ENCODE assay signal across 13 cellular contexts in the genomic region with DNA sequence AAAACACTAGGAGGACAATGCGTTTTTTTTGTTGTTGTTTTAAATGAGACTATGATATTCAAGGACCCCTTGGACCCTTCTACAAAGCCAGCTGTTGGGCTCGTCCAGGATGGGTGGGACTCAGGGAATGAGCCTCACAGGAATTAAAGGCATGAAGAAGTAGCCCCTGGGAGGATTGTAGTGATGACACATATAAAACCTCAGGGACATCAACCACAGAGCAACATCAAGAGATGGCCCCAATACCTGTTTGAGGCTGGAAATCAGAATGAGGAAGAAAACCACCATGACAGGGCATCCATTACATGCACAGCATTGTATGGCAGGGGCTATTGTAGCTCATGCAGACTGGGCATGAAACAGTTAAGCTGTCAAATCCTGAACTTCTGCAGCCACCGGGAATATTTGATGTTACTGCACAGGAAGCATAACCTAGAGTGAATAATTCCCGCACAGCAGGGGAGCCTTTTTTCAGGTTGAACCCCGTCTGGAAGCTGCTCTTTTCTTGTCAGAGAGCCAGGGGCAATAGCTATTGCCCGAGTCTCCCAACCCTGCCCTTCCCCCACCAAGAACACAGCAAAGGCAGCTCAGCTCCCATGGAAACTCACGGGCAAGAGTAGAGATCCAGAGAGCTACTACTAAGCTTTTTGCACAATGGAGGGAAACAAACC.
DNase-seq lines count a peak whose midpoint lies in the region; FAIRE-seq and TF ChIP-seq lines count a peak whose summit lies in the region.
"Had no signal": no experiment of that assay in that cellular context is flagged by ENCODE, and none has a peak within 500 bp of the region (broad histone marks: within the 10 kb centered on the region; RNA-seq: fewer than 3 reads in every experiment).

No MANE protein-coding gene starts in this region.

- dilution Hi-C loops in endothelial cell of umbilical vein (cut with MboI; ENCODE audit: extremely low pct_ligation_motif_present, low sequenced_read_pairs): no loop called here

- peak; percentile 80 for FAIRE-seq in RCC 7860 (lab: Jason Lieb, UNC)
- FAIRE-seq in endothelial cell of umbilical vein (lab: Jason Lieb, UNC): no peak
- FAIRE-seq: islet of Langerhans had no signal

- no peak overlapping the region for H3K27ac ChIP-seq in endothelial cell of umbilical vein (ENCODE audit: insufficient read depth, low read depth, low read length)
- H3K27ac ChIP-seq: spleen had no signal

- H3K36me3 ChIP-seq in endothelial cell of umbilical vein (ENCODE audit: control insufficient read depth in 2 of 2, extremely low read depth in 1 of 2, insufficient read depth in 2 of 2, low read length in 2 of 2): no peaks in the 10 kb centered on the region
- H3K36me3 ChIP-seq: spleen had no signal

- POLR2A ChIA-PET in endothelial cell of umbilical vein (lab: Charles Lee): no interaction called here

- no TSS peak for BruUV-seq in endothelial cell of umbilical vein (replicated peaks; lab: Mats Ljungman, UMichigan)

- no peak overlapping the region for H2AFZ ChIP-seq in endothelial cell of umbilical vein (ENCODE audit: low read depth, low read length)

- intact Hi-C loops in endothelial cell of umbilical vein (cut with micrococcal nuclease): loop anchor here (10.0 kb wide), 2 partner anchors 268 to 328 kb away; no protein-coding TSS in a partner anchor
- intact Hi-C loops in posterior vena cava (cut with DNase I): no loop called here

- H3K79me2 ChIP-seq in endothelial cell of umbilical vein (ENCODE audit: control insufficient read depth, insufficient read depth, low read length): no peaks in the 10 kb centered on the region

- no peaks in the 10 kb centered on the region for H3K27me3 ChIP-seq in endothelial cell of umbilical vein (ENCODE audit: control insufficient read depth in 2 of 2, insufficient read depth in 2 of 2, low read length in 2 of 2)
- H3K27me3 ChIP-seq: spleen had no signal

- no peak overlapping the region for H3K4me2 ChIP-seq in endothelial cell of umbilical vein (ENCODE audit: insufficient read depth, low read length)

- H4K20me1 ChIP-seq in endothelial cell of umbilical vein (replicated peaks; ENCODE audit: control insufficient read depth, extremely low read depth, insufficient read depth, low read length): no peaks in the 10 kb centered on the region

- H3K9me3 ChIP-seq in endothelial cell of umbilical vein (replicated peaks; ENCODE audit: control insufficient read depth, insufficient read depth, low read length): peaks cover 2% of the 10 kb centered on the region

- CTCF ChIA-PET in endothelial cell of umbilical vein (lab: Charles Lee): interaction anchor here (1.8 kb wide), 1 partner anchor 543 kb away, joined by 8 read pairs; no protein-coding TSS in a partner anchor

- peak in 2 of 3 experiments; percentile 41 to 75 for DNase-seq in NCI-H1417 (lab: John Stamatoyannopoulos, UW)
- no peak for DNase-seq in NCI-H1417 treated with DMSO at 0.1 percent for 48 hours (lab: John Stamatoyannopoulos, UW)
- peak; percentile 86 for DNase-seq in RCC 7860 (ENCODE audit: low spot score)
- DNase-seq in endothelial cell of umbilical vein (ENCODE audit: low read depth, low spot score): peak; percentile 26
- peak; percentile 59 for DNase-seq in retina
- DNase-seq in NCI-H2196 treated with DMSO at 0.1 percent for 48 hours (lab: John Stamatoyannopoulos, UW; ENCODE audit: unreplicated experiment): no peak
- DNase-seq in HK-2 (ENCODE audit: unreplicated experiment): no peak
- DNase-seq in posterior vena cava (ENCODE audit: low spot score): no peak
- DNase-seq: activated T-cell treated with anti-CD3 and anti-CD28 coated beads for 4 hours; NCI-H1105; spleen; stimulated activated naive B cell treated with anti-CD40 and anti-IgM and Interleukin-4, amounts not matched to agents 10 μg/mL and 1 μg/mL and 100 μg/mL, for 72 hours had no signal

- H3K9me1 ChIP-seq in endothelial cell of umbilical vein (replicated peaks; ENCODE audit: control insufficient read depth, extremely low read depth, insufficient read depth, low read length): no peaks in the 10 kb centered on the region

- peaks cover 15% of the 10 kb centered on the region for H3K4me1 ChIP-seq in endothelial cell of umbilical vein (ENCODE audit: control insufficient read depth, extremely low read depth, insufficient read depth, low read length)

- TF ChIP-seq CTCF in endothelial cell of umbilical vein (IDR thresholded peaks at IDR 0.05; ENCODE audit: extremely low read depth in 1 of 2, insufficient read depth in 1 of 2, low read depth in 1 of 2, low read length in 2 of 2): no peak

- H3K9ac ChIP-seq in endothelial cell of umbilical vein (replicated peaks; ENCODE audit: extremely low read depth, insufficient read depth, low read length): no peak overlapping the region

- no peak for TF ChIP-seq POLR2A in endothelial cell of umbilical vein (IDR thresholded peaks at IDR 0.05; ENCODE audit: low read depth, low read length)

- no peak overlapping the region for H3K4me3 ChIP-seq in endothelial cell of umbilical vein (replicated peaks in 1 of 3; ENCODE audit: insufficient read depth in 1 of 3, low read depth in 1 of 3, low read length in 3 of 3)
- H3K4me3 ChIP-seq: spleen had no signal

TF ChIP-seq in endothelial cell of umbilical vein, 7 proteins besides CTCF, POLR2A, EP300 and RAD21:
- TF ChIP-seq EZH2 (IDR thresholded peaks at IDR 0.05; ENCODE audit: borderline replicate concordance, low read depth, low read length, severe bottlenecking) (no peak), POLR2AphosphoS5 (IDR thresholded peaks at IDR 0.05; ENCODE audit: insufficient read depth, low read depth, low read length) (no peak), MAX (IDR thresholded peaks at IDR 0.05; ENCODE audit: insufficient read depth, insufficient read length) (no peak), FOS (IDR thresholded peaks at IDR 0.05; ENCODE audit: borderline replicate concordance, insufficient read depth, low read length) (no peak)

Comparison
In these comparisons a context has a peak if more than half of its experiments do, and no peak if none do; other contexts are left out.
1. DNase-seq: peak in NCI-H1417 (2 of 3), RCC 7860 (single experiment), endothelial cell of umbilical vein (single experiment) and retina (single experiment); none in NCI-H1417 treated with DMSO at 0.1 percent for 48 hours (single experiment), NCI-H2196 treated with DMSO at 0.1 percent for 48 hours (single experiment), HK-2 (single experiment) and posterior vena cava (single experiment).